7 cellular contexts compared by ENCODE assay signal in genomic region chr1:26957306-26957705, GRCh38. TPM values are rescaled to one million over a fixed set of nuclear protein-coding genes. Genes with fewer than 3 reads are reported as not detected.
"Had no signal": no experiment of that assay in that cellular context is flagged by ENCODE, and none has a peak within 500 bp of the region (broad histone marks: within the 10 kb centered on the region; RNA-seq: fewer than 3 reads in every experiment).

No MANE protein-coding gene starts in this region.

- H2AFZ ChIP-seq: GM23248 had no signal

- DNase-seq: GM23248, GOT3, H7, HCEC 1CT, IMR-90 had no signal

- H3K9ac ChIP-seq: GM23248 had no signal

- H3K27ac ChIP-seq: GM23248 had no signal

- H3K4me3 ChIP-seq: GM23248, K562 had no signal

- ATAC-seq: K562 had no signal

RNA-seq across cellular contexts. Expression of gene KDF1, which starts 3.0 kb away (rescaled TPM):
- total RNA-seq: GM23248, H4, IMR-90 had no signal

RNA-seq across cellular contexts. Expression of gene NR0B2, which starts 43.5 kb away (rescaled TPM):
- total RNA-seq: GM23248, H4, H7, IMR-90, K562 had no signal
